ENCODE assay signal across 7 cellular contexts in the genomic region with DNA sequence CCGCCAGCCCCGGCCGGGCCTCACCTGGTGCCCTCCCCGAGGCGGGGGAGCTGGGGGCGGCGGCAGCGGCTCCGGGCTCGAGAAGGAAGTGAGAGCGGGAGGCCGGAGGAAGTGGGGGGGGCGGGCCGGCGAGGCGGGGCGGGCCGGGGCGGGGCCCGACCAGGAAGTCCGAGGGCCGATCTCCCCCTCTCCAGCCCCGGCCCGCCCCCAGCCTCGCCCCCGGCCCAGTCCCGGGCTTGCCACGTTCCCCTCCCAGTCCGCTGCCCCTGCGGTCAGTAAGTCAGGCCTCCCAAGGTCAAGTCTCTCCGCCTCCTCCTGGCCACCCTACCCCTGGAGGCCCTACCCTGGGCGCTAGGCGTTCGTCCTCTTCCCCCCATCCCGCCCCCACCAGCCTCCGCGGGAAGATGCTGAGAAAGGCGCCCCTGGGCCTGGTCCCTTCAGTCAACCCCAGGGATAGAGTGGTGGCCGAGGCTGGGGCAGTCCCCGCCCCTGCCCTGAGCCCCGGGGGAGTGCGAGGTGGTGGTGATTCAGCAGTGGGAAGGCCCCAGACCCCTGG. TPM values are rescaled to one million over a fixed set of nuclear protein-coding genes. Genes with fewer than 3 reads are reported as not detected.
DNase-seq lines count a peak whose midpoint lies in the region; ATAC-seq and TF ChIP-seq lines count a peak whose summit lies in the region.

Gene RHOG (minus strand): TSS at position 90 of the 556 bp plus-strand sequence. CDS start 12,821 bp downstream, outside the sequence.

- H3K27ac ChIP-seq in HUES6 (ENCODE audit: low read depth, low read length) = peak within 1 kb of the TSS; percentile 46; the same call in 1 of the 2 replicates
- H3K27ac ChIP-seq in body of pancreas = peak within 1 kb of the TSS; percentile 86 to 96 (median 90)
- H3K27ac ChIP-seq in iPS DF 6.9 (ENCODE audit: low read length) = no peak within 1 kb of the TSS
- H3K27ac ChIP-seq in gastrocnemius medialis = peak within 1 kb of the TSS; percentile 94 to 99 (median 97)

- peak; percentile 80 for DNase-seq in SK-MEL-5 (ENCODE audit: low read depth, low spot score)
- peak; percentile 73 to 84 (median 77) for DNase-seq in body of pancreas
- no peak for DNase-seq in iPS DF 6.9 (ENCODE audit: low read depth, low spot score)
- DNase-seq in gastrocnemius medialis = peak; percentile 71 to 76

- 0% methylated on average over 4 to 37 of the region's 42 CpGs for WGBS in body of pancreas, 2 donors
- WGBS in iPS DF 6.9 (ENCODE audit: insufficient coverage, insufficient read length) = no CpG with 5 or more reads among the region's 42 CpGs

- peak; percentile 36 for ATAC-seq in GM21526 (IDR thresholded peaks at IDR 0.05; ENCODE audit: low FRiP score, unreplicated experiment)
- ATAC-seq in body of pancreas = peak; percentile 86
- ATAC-seq in gastrocnemius medialis = peak; percentile 78 to 79

- H3K9me3 ChIP-seq in HUES6 (ENCODE audit: control insufficient read depth, insufficient read depth, low read depth, low read length) (peaks cover 2% of the 10 kb centered on the region; the same call in 1 of the 2 replicates), body of pancreas (no peaks in the 10 kb centered on the region), iPS DF 6.9 (ENCODE audit: control insufficient read depth, insufficient read depth, low read length) (no peaks in the 10 kb centered on the region), gastrocnemius medialis (no peaks in the 10 kb centered on the region)

- H3K36me3 ChIP-seq in HUES6 (ENCODE audit: control insufficient read depth, insufficient read depth, low read length) = no peaks in the 10 kb centered on the region
- no peaks in the 10 kb centered on the region for H3K36me3 ChIP-seq in body of pancreas (replicated peaks in 1 of 2; ENCODE audit: insufficient read depth in 1 of 2, low read depth in 2 of 2)
- H3K36me3 ChIP-seq in iPS DF 6.9 (ENCODE audit: control insufficient read depth, insufficient read depth, low read length) = no peaks in the 10 kb centered on the region
- no peaks in the 10 kb centered on the region for H3K36me3 ChIP-seq in gastrocnemius medialis

- TF ChIP-seq CTCF in body of pancreas (IDR thresholded peaks at IDR 0.05) = no peak
- no peak for TF ChIP-seq CTCF in gastrocnemius medialis (IDR thresholded peaks at IDR 0.05 in 4 of 5, conservative IDR thresholded peaks at IDR 0.05 in 1 of 5)

- peaks cover 35% of the 10 kb centered on the region; the same call in 1 of the 2 replicates for H3K4me1 ChIP-seq in HUES6 (ENCODE audit: control insufficient read depth, insufficient read depth, low read length)
- H3K4me1 ChIP-seq in body of pancreas = peaks cover 35% of the 10 kb centered on the region
- peaks cover 4% of the 10 kb centered on the region for H3K4me1 ChIP-seq in iPS DF 6.9 (ENCODE audit: control insufficient read depth, insufficient read depth, low read length)
- peaks cover 10 to 19% of the 10 kb centered on the region in 2 donors for H3K4me1 ChIP-seq in gastrocnemius medialis

- intact Hi-C loops in body of pancreas (cut with DNase I) (no loop called here), gastrocnemius medialis (cut with DNase I; ENCODE audit: low total_unique reads) (loop anchor here (1.0 to 10.0 kb wide), 2 partner anchors 44 to 386 kb away; partner anchors contain the start of gene NUP98)

- in situ Hi-C loops in SK-MEL-5 (cut with HindIII; ENCODE audit: low pct_unique_long_range_greater_than_20kb, low sequenced_read_pairs) (no loop called here), gastrocnemius medialis (cut with MboI; ENCODE audit: low sequenced_read_pairs in 4 of 4) (loop anchor here in 3 of 4 donors (25.0 kb wide), 2 partner anchors 379 to 771 kb away; partner anchors contain the start of gene TRIM68 (in 1 of the 3))

- H3K27me3 ChIP-seq in HUES6 (ENCODE audit: control insufficient read depth, insufficient read depth, low read length) = 0 out of 2 replicates have a peak, but pooled peaks cover 3% of the 10 kb centered on the region
- H3K27me3 ChIP-seq in body of pancreas = no peaks in the 10 kb centered on the region
- H3K27me3 ChIP-seq in iPS DF 6.9 (ENCODE audit: control insufficient read depth, insufficient read depth, low read length) = no peaks in the 10 kb centered on the region
- H3K27me3 ChIP-seq in gastrocnemius medialis = no peaks in the 10 kb centered on the region

- peak in 1 of 3 donors; percentile 39 for TF ChIP-seq POLR2A in body of pancreas (IDR thresholded peaks at IDR 0.05)
- peak in 1 of 2 donors; percentile 53 for TF ChIP-seq POLR2A in gastrocnemius medialis (IDR thresholded peaks at IDR 0.05)

- peak within 1 kb of the TSS; percentile 63 for H3K9ac ChIP-seq in HUES6 (ENCODE audit: low read length)

- peak within 1 kb of the TSS; percentile 85 for H3K4me3 ChIP-seq in GM08714 (ENCODE audit: low read length)
- H3K4me3 ChIP-seq in HUES6 (ENCODE audit: low read depth, low read length) = peak within 1 kb of the TSS; percentile 79
- H3K4me3 ChIP-seq in body of pancreas = peak within 1 kb of the TSS; percentile 65 to 96
- H3K4me3 ChIP-seq in iPS DF 6.9 (ENCODE audit: low read length) = peak within 1 kb of the TSS; percentile 69; the same call in 1 of the 2 replicates
- peak within 1 kb of the TSS; percentile 79 to 91 (median 86) for H3K4me3 ChIP-seq in gastrocnemius medialis

RNA-seq across cellular contexts. Expression of gene RHOG, which starts in this region (rescaled TPM):
- total RNA-seq in SK-MEL-5 (2014; rRNA removed; shearing (Covaris generic)) = 12.0 and 15.7 TPM in 2 replicates
- 79.3 and 88.6 TPM in 2 replicates for polyA plus RNA-seq in SK-MEL-5 (2015; cell fraction: cytosol; rRNA removed)
- polyA plus RNA-seq in SK-MEL-5 (2015; cell fraction: nucleus; rRNA removed) = 11.5 and 22.8 TPM in 2 replicates
- total RNA-seq in body of pancreas (10 to 100 TPM; 10.9 to 15.8 TPM), gastrocnemius medialis (10 to 100 TPM; 38.0 to 77.4 (median 46.9) TPM)

Comparison
In these comparisons a context has a peak if more than half of its experiments do, and no peak if none do; other contexts are left out.
1. ATAC-seq: peak in every context shown above with its lines; median percentile 86 in body of pancreas; 78 in gastrocnemius medialis; 36 in GM21526.